ENCODE assay signal across 9 cellular contexts in the genomic region with DNA sequence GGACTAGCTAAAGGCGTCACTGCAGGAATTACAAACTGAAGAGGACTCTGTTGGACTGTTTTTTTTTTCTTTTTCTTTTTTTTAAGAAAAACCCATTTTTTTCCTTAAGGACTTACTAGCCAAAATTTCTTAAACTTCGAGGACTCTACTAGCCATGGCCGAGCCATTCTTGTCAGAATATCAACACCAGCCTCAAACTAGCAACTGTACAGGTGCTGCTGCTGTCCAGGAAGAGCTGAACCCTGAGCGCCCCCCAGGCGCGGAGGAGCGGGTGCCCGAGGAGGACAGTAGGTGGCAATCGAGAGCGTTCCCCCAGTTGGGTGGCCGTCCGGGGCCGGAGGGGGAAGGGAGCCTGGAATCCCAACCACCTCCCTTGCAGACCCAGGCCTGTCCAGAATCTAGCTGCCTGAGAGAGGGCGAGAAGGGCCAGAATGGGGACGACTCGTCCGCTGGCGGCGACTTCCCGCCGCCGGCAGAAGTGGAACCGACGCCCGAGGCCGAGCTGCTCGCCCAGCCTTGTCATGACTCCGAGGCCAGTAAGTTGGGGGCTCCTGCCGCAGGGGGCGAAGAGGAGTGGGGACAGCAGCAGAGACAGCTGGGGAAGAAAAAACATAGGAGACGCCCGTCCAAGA. TPM values are rescaled to one million over a fixed set of nuclear protein-coding genes. Genes with fewer than 3 reads are reported as not detected.
A peak's percentile ranks its signal among the peaks of the same experiment; 100 is the strongest.
DNase-seq lines count a peak whose midpoint lies in the region; ATAC-seq, FAIRE-seq and TF ChIP-seq lines count a peak whose summit lies in the region.
"Had no signal": no experiment of that assay in that cellular context is flagged by ENCODE, and none has a peak within 500 bp of the region (broad histone marks: within the 10 kb centered on the region; RNA-seq: fewer than 3 reads in every experiment).

No MANE protein-coding gene starts in this region.

- peak overlapping the region; percentile 99 for H3K4me3 Mint-ChIP-seq in activated CD4-positive, alpha-beta T cell treated with anti-CD3 and anti-CD28 coated beads for 36 hours
- H3K4me3 Mint-ChIP-seq in chondrocyte (ENCODE audit: unreplicated experiment) = peak overlapping the region; percentile 99

- peak overlapping the region; percentile 97 to 100 for H3K27ac ChIP-seq in kidney (ENCODE audit: low read depth in 2 of 2, low read length in 2 of 2)

- H3K9me3 ChIP-seq in kidney (ENCODE audit: control insufficient read depth in 1 of 2, low read length in 2 of 2) = no peaks in the 10 kb centered on the region

- no peaks in the 10 kb centered on the region for H3K9me3 Mint-ChIP-seq in activated CD4-positive, alpha-beta T cell treated with anti-CD3 and anti-CD28 coated beads for 36 hours (ENCODE audit: low read depth)
- H3K9me3 Mint-ChIP-seq in chondrocyte (ENCODE audit: low read depth) = no peaks in the 10 kb centered on the region

- H3K4me1 Mint-ChIP-seq in activated CD4-positive, alpha-beta T cell treated with anti-CD3 and anti-CD28 coated beads for 36 hours = peaks cover 33% of the 10 kb centered on the region
- H3K4me1 Mint-ChIP-seq in chondrocyte (ENCODE audit: low read depth) = peaks cover 29% of the 10 kb centered on the region

- ATAC-seq in HG02870 (IDR thresholded peaks at IDR 0.05; ENCODE audit: unreplicated experiment) (peak; percentile 27), GM21786 (IDR thresholded peaks at IDR 0.05; ENCODE audit: unreplicated experiment) (no peak)
- ATAC-seq in activated CD4-positive, alpha-beta T cell treated with anti-CD3 and anti-CD28 coated beads for 36 hours = peak; percentile 34

- H3K4me3 ChIP-seq in kidney (ENCODE audit: low read length in 2 of 2) = peak overlapping the region; percentile 78 to 88

- H3K9ac ChIP-seq in kidney (ENCODE audit: low read length in 2 of 2) = peak overlapping the region; percentile 86 to 97

- H3K36me3 Mint-ChIP-seq in activated CD4-positive, alpha-beta T cell treated with anti-CD3 and anti-CD28 coated beads for 36 hours (ENCODE audit: low read depth) = peaks cover 37% of the 10 kb centered on the region
- peaks cover 4% of the 10 kb centered on the region for H3K36me3 Mint-ChIP-seq in chondrocyte (ENCODE audit: low read depth)

- TF ChIP-seq CTCF in chondrocyte (IDR thresholded peaks at IDR 0.05) (peak; percentile 89), kidney (IDR thresholded peaks at IDR 0.05; ENCODE audit: borderline replicate concordance, extremely low read depth, insufficient read depth) (peak; percentile 83)

- POLR2A ChIA-PET in activated CD4-positive, alpha-beta T cell treated with anti-CD3 and anti-CD28 coated beads for 36 hours (lab: Charles Lee) = interaction anchor here (0.6 to 6.5 kb wide), 33 partner anchors 8 to 1037 kb away, joined by 3 to 247 read pairs (median 6); a partner anchor contains a TSS

- H3K27ac Mint-ChIP-seq in activated CD4-positive, alpha-beta T cell treated with anti-CD3 and anti-CD28 coated beads for 36 hours = peak overlapping the region; percentile 100
- peak overlapping the region; percentile 99 for H3K27ac Mint-ChIP-seq in chondrocyte (ENCODE audit: unreplicated experiment)

- H3K27me3 Mint-ChIP-seq in activated CD4-positive, alpha-beta T cell treated with anti-CD3 and anti-CD28 coated beads for 36 hours = no peaks in the 10 kb centered on the region
- no peaks in the 10 kb centered on the region for H3K27me3 Mint-ChIP-seq in chondrocyte (ENCODE audit: low read depth)

- FAIRE-seq in kidney (lab: Jason Lieb, UNC) = no peak
- FAIRE-seq: islet of Langerhans had no signal

- peak; percentile 71 for DNase-seq in DMS53 treated with DMSO at 0.1 percent for 48 hours (lab: John Stamatoyannopoulos, UW; ENCODE audit: unreplicated experiment)
- peak; percentile 46 for DNase-seq in NCI-H510A (lab: John Stamatoyannopoulos, UW)
- DNase-seq in activated CD4-positive, alpha-beta T cell treated with anti-CD3 and anti-CD28 coated beads for 36 hours = peak; percentile 88
- DNase-seq in chondrocyte (ENCODE audit: low spot score) = peak; percentile 97
- peak; percentile 96 for DNase-seq in kidney
- peak; percentile 43 to 57 for DNase-seq in stimulated activated CD4-positive, alpha-beta T cell treated with anti-CD3 and anti-CD28 coated beads, Interleukin-15, amount 100 ng/mL, for 1 hour (ENCODE audit: low read depth in 1 of 2, low spot score in 1 of 2)

- H3K36me3 ChIP-seq in kidney (ENCODE audit: control insufficient read depth in 1 of 2, insufficient read depth in 2 of 2, low read length in 2 of 2) = no peaks in the 10 kb centered on the region

- CTCF ChIA-PET in activated CD4-positive, alpha-beta T cell treated with anti-CD3 and anti-CD28 coated beads for 36 hours (lab: Charles Lee) = interaction anchor here (0.8 to 10.0 kb wide), 20 partner anchors 8 to 168 kb away, joined by 3 to 222 read pairs (median 6); a partner anchor contains a TSS

- intact Hi-C loops in activated CD4-positive, alpha-beta T cell treated with anti-CD3 and anti-CD28 coated beads for 36 hours (cut with DNase I, micrococcal nuclease) = loop anchor here (1.0 to 5.0 kb wide), 5 partner anchors 24 to 962 kb away; a partner anchor contains a TSS
- intact Hi-C loops in kidney (cut with DNase I) = no loop called here

- H3K4me1 ChIP-seq in kidney (ENCODE audit: control insufficient read depth in 1 of 2, insufficient read depth in 1 of 2, low read depth in 1 of 2, low read length in 2 of 2) = peaks cover 20 to 26% of the 10 kb centered on the region in 2 donors

RNA-seq across cellular contexts. Expression of a gene that starts 0.9 kb away (rescaled TPM):
- total RNA-seq in activated CD4-positive, alpha-beta T cell treated with anti-CD3 and anti-CD28 coated beads for 36 hours = 10 to 100 TPM; 27.1 to 27.3 TPM
- 35.9 to 41.0 TPM (median 36.4 TPM) in 3 replicates for total RNA-seq in chondrocyte
- total RNA-seq in kidney = 34.7 TPM
- polyA plus RNA-seq in kidney (ENCODE audit: insufficient read depth, low read depth, low replicate concordance) = 25.0 TPM

RNA-seq across cellular contexts. Expression of a gene that starts 12.5 kb away (rescaled TPM):
- 1 to 10 TPM; 3.9 to 4.6 TPM for total RNA-seq in activated CD4-positive, alpha-beta T cell treated with anti-CD3 and anti-CD28 coated beads for 36 hours
- total RNA-seq in chondrocyte = 3.7 to 7.9 TPM (median 6.4 TPM) in 3 replicates
- total RNA-seq in kidney = 6.2 TPM
- polyA plus RNA-seq in kidney (ENCODE audit: insufficient read depth, low read depth, low replicate concordance) = 29.1 TPM

RNA-seq across cellular contexts. Expression of a gene that starts 13.7 kb away (rescaled TPM):
- 10 to 100 TPM; 12.7 to 13.4 TPM for total RNA-seq in activated CD4-positive, alpha-beta T cell treated with anti-CD3 and anti-CD28 coated beads for 36 hours
- 4.7 to 6.8 TPM (median 5.6 TPM) in 3 replicates for total RNA-seq in chondrocyte
- 19.2 TPM for total RNA-seq in kidney
- polyA plus RNA-seq in kidney (ENCODE audit: insufficient read depth, low read depth, low replicate concordance) = 46.3 TPM

RNA-seq across cellular contexts. Expression of a gene that starts 16.8 kb away (rescaled TPM):
- 1 to 10 TPM; 2.9 to 3.4 TPM for total RNA-seq in activated CD4-positive, alpha-beta T cell treated with anti-CD3 and anti-CD28 coated beads for 36 hours
- total RNA-seq in chondrocyte = 123 to 135 TPM (median 128 TPM) in 3 replicates
- total RNA-seq in kidney = 111 TPM
- 14.8 TPM for polyA plus RNA-seq in kidney (ENCODE audit: insufficient read depth, low read depth, low replicate concordance)

Comparison
In these comparisons a context has a peak if more than half of its experiments do, and no peak if none do; other contexts are left out.
1. DNase-seq: peak in every context shown above with its lines; median percentile 97 in chondrocyte; 96 in kidney; 88 in activated CD4-positive, alpha-beta T cell treated with anti-CD3 and anti-CD28 coated beads for 36 hours; 71 in DMS53 treated with DMSO at 0.1 percent for 48 hours; 50 in stimulated activated CD4-positive, alpha-beta T cell treated with anti-CD3 and anti-CD28 coated beads, Interleukin-15, amount 100 ng/mL, for 1 hour; 46 in NCI-H510A.